Comparison of ENCODE assay signal across 25 cellular contexts in genomic region chr12:117421987-117422386, GRCh38.
DNase-seq lines count a peak whose midpoint lies in the region; ATAC-seq, FAIRE-seq and TF ChIP-seq lines count a peak whose summit lies in the region.
"Had no signal": no experiment of that assay in that cellular context is flagged by ENCODE, and none has a peak within 500 bp of the region (broad histone marks: within the 10 kb centered on the region; RNA-seq: fewer than 3 reads in every experiment).

No MANE protein-coding gene starts in this region.

- FAIRE-seq in bronchial epithelial cell (lab: Jason Lieb, UNC) (peak; percentile 66), urothelium cell line (lab: Jason Lieb, UNC) (peak; percentile 62)
- FAIRE-seq: A204.1, GM12878, GM12892, GM18507 had no signal

- DNase-seq in bronchial epithelial cell (ENCODE audit: low read depth) (no peak), left lobe of liver (ENCODE audit: low spot score) (peak; percentile 83), urothelium cell line (ENCODE audit: low spot score) (no peak), NCI-H2029 treated with DMSO at 0.1 percent for 48 hours (lab: John Stamatoyannopoulos, UW) (no peak), cerebellum (ENCODE audit: low spot score) (no peak)
- DNase-seq: 8988T; ACHN; BE2C; C1 segment of cervical spinal cord; CD4-positive, alpha-beta memory T cell; CD4-positive, CD25-positive, alpha-beta regulatory T cell; CD8-positive, alpha-beta memory T cell; COR-L47; DMS 273 treated with DMSO at 0.1 percent for 48 hours; DMS153; DMS53; DMS79; DND-41; EL; GDM1 had no signal

- no peaks in the 10 kb centered on the region for H3K36me3 ChIP-seq in bronchial epithelial cell (ENCODE audit: control insufficient read depth, insufficient read depth, low read length)
- H3K36me3 ChIP-seq: BE2C, BLaER1 had no signal

- H3K4me3 ChIP-seq in bronchial epithelial cell (ENCODE audit: low read depth, low read length), result no peak overlapping the region
- H3K4me3 ChIP-seq: BLaER1, GM12878 had no signal

- peak; percentile 90 for ATAC-seq in left lobe of liver
- ATAC-seq: GM12878 had no signal

- no peak for TF ChIP-seq CTCF in bronchial epithelial cell (IDR thresholded peaks at IDR 0.05; ENCODE audit: insufficient read depth, low read length, severe bottlenecking)

- H3K27me3 ChIP-seq in bronchial epithelial cell (ENCODE audit: control insufficient read depth, insufficient read depth, low read length), result no peaks in the 10 kb centered on the region
- H3K27me3 ChIP-seq: BE2C, BLaER1 had no signal
